8 cellular contexts compared by ENCODE assay signal in the genomic region with DNA sequence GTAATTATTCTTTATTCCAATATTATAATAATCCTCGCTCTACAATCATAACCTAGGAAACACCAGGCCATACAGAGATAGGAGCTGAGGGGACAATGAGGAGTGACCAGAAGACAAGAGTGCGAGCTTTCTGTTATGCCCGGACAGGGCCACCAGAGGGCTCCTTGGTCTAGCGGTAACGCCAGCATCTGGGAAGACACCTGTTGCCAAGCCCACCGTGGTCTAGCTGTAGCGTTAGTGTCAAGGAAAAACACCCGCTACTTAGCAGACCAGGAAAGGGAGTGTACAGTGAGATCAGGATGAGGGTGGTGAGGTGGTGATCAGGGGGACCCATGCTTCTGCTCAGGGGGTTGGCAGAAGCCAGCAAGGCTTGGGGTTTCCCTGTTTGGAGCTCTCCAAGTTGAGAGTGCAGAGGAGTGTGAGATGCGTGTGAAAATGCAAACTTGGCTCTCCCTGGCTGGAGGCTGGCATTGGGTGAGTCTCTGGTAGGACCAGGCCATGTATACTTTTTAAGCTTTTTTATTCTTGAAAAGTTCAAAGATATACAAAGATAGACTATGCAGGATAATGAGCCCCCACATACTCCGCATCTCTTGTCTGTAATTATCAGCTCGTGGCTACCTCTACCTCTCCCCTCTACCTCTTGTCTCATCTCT. TPM values are rescaled to one million over a fixed set of nuclear protein-coding genes. Genes with fewer than 3 reads are reported as not detected.
A peak's percentile ranks its signal among the peaks of the same experiment; 100 is the strongest.
DNase-seq lines count a peak whose midpoint lies in the region; ATAC-seq, FAIRE-seq and TF ChIP-seq lines count a peak whose summit lies in the region.
"Not testable (repeated sequence)": the region's sequence is repeated elsewhere in the genome, so short reads cannot be mapped to it uniquely, and the experiment has no call there.

No MANE protein-coding gene starts in this region.

- not testable (repeated sequence) for H3K79me2 ChIP-seq in HCT116 (ENCODE audit: insufficient read depth, low read length); H1 (ENCODE audit: control insufficient read depth in 1 of 2, insufficient read depth in 2 of 2, low read length in 2 of 2); neural progenitor cell (ENCODE audit: low read depth)

- H2BK15ac ChIP-seq in H1 (ENCODE audit: low read length), result not testable (repeated sequence)

- not testable (repeated sequence) for H3K9me3 Mint-ChIP-seq in neural progenitor cell; stimulated activated naive B cell treated with anti-CD40 and anti-IgM and Interleukin-4, amounts not matched to agents 10 μg/mL and 1 μg/mL and 100 μg/mL, for 72 hours

- not testable (repeated sequence) for BruUV-seq in A673 (replicated peaks; lab: Mats Ljungman, UMichigan); HCT116 (replicated peaks; lab: Mats Ljungman, UMichigan)

- H3K9me2 ChIP-seq in HCT116 (ENCODE audit: insufficient read depth), result not testable (repeated sequence)

- H2BK120ac ChIP-seq in H1 (replicated peaks; ENCODE audit: low read depth, low read length), result not testable (repeated sequence)

- intact Hi-C loops in A673 (cut with micrococcal nuclease; ENCODE audit: unreplicated experiment); HCT116 (cut with micrococcal nuclease): not testable (repeated sequence)

- H3F3A ChIP-seq in neural progenitor cell (ENCODE audit: low read depth), result not testable (repeated sequence)

- not testable (repeated sequence) for H3K27ac ChIP-seq in A673 (ENCODE audit: low read depth, low read length, poor library complexity, severe bottlenecking); HCT116 (ENCODE audit: low read depth, low read length); VCaP; H1 (ENCODE audit: low read depth, low read length); right atrium auricular region; neural progenitor cell

- not testable (repeated sequence) for H2BK12ac ChIP-seq in H1 (ENCODE audit: low read depth, low read length)

- WGBS in H1 (ENCODE audit: extremely low coverage in 1 of 2, insufficient coverage in 1 of 2, insufficient read length in 1 of 2, insufficient replicate concordance in 2 of 2, low coverage in 1 of 2, low lambda C conversion rate in 2 of 2, missing lambda C conversion rate in 1 of 2), 2 experiments, result 3% methylated on average over 8 of the region's 11 CpGs; no CpG with 5 or more reads in 1 of the 2 experiments

- not testable (repeated sequence) for H4K20me1 ChIP-seq in HCT116 (ENCODE audit: insufficient read depth); H1 (replicated peaks in 1 of 2; ENCODE audit: control insufficient read depth in 1 of 2, insufficient read depth in 2 of 2, low read length in 2 of 2); neural progenitor cell (ENCODE audit: low read depth)

- CTCF ChIA-PET in A673 (lab: Charles Lee); HCT116 (lab: Charles Lee): not testable (repeated sequence)
- CTCF ChIA-PET in H1 (lab: Charles Lee; ENCODE audit: partially characterized antibody), result interaction anchor here (0.7 kb wide), 1 partner anchor 9 kb away, joined by 3 read pairs; no protein-coding TSS in a partner anchor

- not testable (repeated sequence) for H3K23me2 ChIP-seq in H1 (ENCODE audit: low read depth, low read length)

- not testable (repeated sequence) for H4K5ac ChIP-seq in H1 (ENCODE audit: insufficient read length, low read depth, low read length)

- not testable (repeated sequence) for H3K4me3 ChIP-seq in A673 (ENCODE audit: low read depth, low read length, poor library complexity, severe bottlenecking); HCT116 (replicated peaks in 1 of 2; ENCODE audit: low read depth in 1 of 2, low read length in 2 of 2); H1 (ENCODE audit: extremely low read depth in 1 of 4, insufficient read depth in 2 of 4, low read depth in 3 of 4, low read length in 4 of 4); right atrium auricular region; neural progenitor cell

- H3K36me3 Mint-ChIP-seq in neural progenitor cell; stimulated activated naive B cell treated with anti-CD40 and anti-IgM and Interleukin-4, amounts not matched to agents 10 μg/mL and 1 μg/mL and 100 μg/mL, for 72 hours: not testable (repeated sequence)

- DNase-seq in A673 (ENCODE audit: low spot score); HCT116 (ENCODE audit: low read depth, low spot score); neural progenitor cell (ENCODE audit: low spot score): not testable (repeated sequence)
- DNase-seq in activated naive CD4-positive, alpha-beta T cell treated with Interleukin-2 at 50 U/mL for 16 hours, result peak; percentile 34
- DNase-seq in H1 (ENCODE audit: low read depth in 1 of 2, low spot score in 2 of 2) (peak in 1 of 2 experiments; percentile 78), right atrium auricular region (ENCODE audit: low spot score) (peak; percentile 62)
- peak; percentile 49 for DNase-seq in stimulated activated naive B cell treated with anti-CD40 and anti-IgM and Interleukin-4, amounts not matched to agents 10 μg/mL and 1 μg/mL and 100 μg/mL, for 72 hours

- H2AK5ac ChIP-seq in H1 (ENCODE audit: low read depth, low read length), result not testable (repeated sequence)

- H3K9ac ChIP-seq in HCT116 (ENCODE audit: low read length); H1 (replicated peaks in 1 of 4; ENCODE audit: extremely low read depth in 1 of 4, low read depth in 3 of 4, low read length in 3 of 4); neural progenitor cell: not testable (repeated sequence)

- ATAC-seq in HCT116; stimulated activated naive B cell treated with anti-CD40 and anti-IgM and Interleukin-4, amounts not matched to agents 10 μg/mL and 1 μg/mL and 100 μg/mL, for 72 hours (replicated peaks): not testable (repeated sequence)

- H2BK20ac ChIP-seq in H1 (ENCODE audit: low read length), result not testable (repeated sequence)

- not testable (repeated sequence) for H2AFZ ChIP-seq in HCT116 (ENCODE audit: low read depth, low read length, poor library complexity, severe bottlenecking); H1 (ENCODE audit: low read length); neural progenitor cell (replicated peaks)

- H3K9me3 ChIP-seq in A673 (ENCODE audit: low read depth, low read length, poor library complexity, severe bottlenecking); HCT116 (ENCODE audit: control insufficient read depth in 1 of 2, insufficient read depth in 1 of 2, low read depth in 1 of 2, low read length in 2 of 2); H1 (ENCODE audit: insufficient read depth in 2 of 2, low read depth in 1 of 2, low read length in 1 of 2); right atrium auricular region; neural progenitor cell (ENCODE audit: low read depth): not testable (repeated sequence)

- H3K4me1 Mint-ChIP-seq in neural progenitor cell; stimulated activated naive B cell treated with anti-CD40 and anti-IgM and Interleukin-4, amounts not matched to agents 10 μg/mL and 1 μg/mL and 100 μg/mL, for 72 hours: not testable (repeated sequence)

- not testable (repeated sequence) for H4K91ac ChIP-seq in H1 (replicated peaks; ENCODE audit: insufficient read length, low read length)

- H4K8ac ChIP-seq in H1 (ENCODE audit: extremely low read depth, insufficient read depth, low read length), result not testable (repeated sequence)

- TF ChIP-seq CTCF in A673 (conservative IDR thresholded peaks at IDR 0.05; ENCODE audit: low read depth, low read length) (peak; percentile 35), HCT116 (IDR thresholded peaks at IDR 0.05 in 2 of 3, conservative IDR thresholded peaks at IDR 0.05 in 1 of 3; ENCODE audit: borderline replicate concordance in 1 of 3, insufficient read depth in 1 of 3, low read depth in 2 of 3, low read length in 2 of 3) (peak; percentile 24 to 30 (median 25); a peak in 4 of 6 replicates), VCaP (conservative IDR thresholded peaks at IDR 0.05) (peak; percentile 81), H1 (IDR thresholded peaks at IDR 0.05; ENCODE audit: control extremely low read depth in 1 of 3, insufficient read depth in 1 of 3, low read depth in 1 of 3, low read length in 3 of 3) (peak in 2 of 3 experiments; percentile 18 to 22; a peak in 3 of 4 replicates), right atrium auricular region (IDR thresholded peaks at IDR 0.05) (peak in 1 of 2 donors; percentile 58), neural progenitor cell (IDR thresholded peaks at IDR 0.05) (peak; percentile 36)

- not testable (repeated sequence) for H3K23ac ChIP-seq in H1 (ENCODE audit: insufficient read length)

- not testable (repeated sequence) for H3K4me1 ChIP-seq in A673 (ENCODE audit: insufficient read depth, low read length, poor library complexity, severe bottlenecking); HCT116 (ENCODE audit: control insufficient read depth in 1 of 2, insufficient read depth in 2 of 2, low read length in 2 of 2); H1 (replicated peaks in 1 of 4; ENCODE audit: control insufficient read depth in 3 of 4, insufficient read depth in 4 of 4, low read length in 3 of 4); right atrium auricular region; neural progenitor cell

- H3K18ac ChIP-seq in H1 (ENCODE audit: extremely low read depth, low read length), result not testable (repeated sequence)

- H3K27me3 Mint-ChIP-seq in neural progenitor cell (ENCODE audit: insufficient read depth, low read depth); stimulated activated naive B cell treated with anti-CD40 and anti-IgM and Interleukin-4, amounts not matched to agents 10 μg/mL and 1 μg/mL and 100 μg/mL, for 72 hours: not testable (repeated sequence)

- H3K4ac ChIP-seq in H1 (replicated peaks; ENCODE audit: insufficient read length, low read depth, low read length), result not testable (repeated sequence)

- RAD21 ChIA-PET in HCT116 (lab: Charles Lee; ENCODE audit: low non-redundant PET in 1 of 2, low total read pairs in 2 of 2, uncharacterized antibody in 2 of 2, unreplicated experiment in 2 of 2), result not testable (repeated sequence)

- peak overlapping the region; percentile 64 for H3K4me3 Mint-ChIP-seq in neural progenitor cell
- peak overlapping the region; percentile 69 to 79 for H3K4me3 Mint-ChIP-seq in stimulated activated naive B cell treated with anti-CD40 and anti-IgM and Interleukin-4, amounts not matched to agents 10 μg/mL and 1 μg/mL and 100 μg/mL, for 72 hours

- H3K79me1 ChIP-seq in H1 (ENCODE audit: low read depth, low read length), result not testable (repeated sequence)

- TF ChIP-seq RAD21 in HCT116 (IDR thresholded peaks at IDR 0.05; ENCODE audit: low read depth) (peak; percentile 41; the same call in 1 of the 2 replicates), H1 (IDR thresholded peaks at IDR 0.05 in 1 of 2, conservative IDR thresholded peaks at IDR 0.05 in 1 of 2; ENCODE audit: low read depth in 2 of 2, low read length in 2 of 2) (peak; percentile 14 to 36; a peak in 2 of 4 replicates)

- H3K27ac Mint-ChIP-seq in neural progenitor cell; stimulated activated naive B cell treated with anti-CD40 and anti-IgM and Interleukin-4, amounts not matched to agents 10 μg/mL and 1 μg/mL and 100 μg/mL, for 72 hours: not testable (repeated sequence)

- not testable (repeated sequence) for H3K27me3 ChIP-seq in A673 (replicated peaks; ENCODE audit: insufficient read depth, low read depth, low read length, poor library complexity); HCT116 (ENCODE audit: insufficient read depth, low read length); H1 (replicated peaks in 1 of 4; ENCODE audit: control insufficient read depth in 3 of 4, extremely low read depth in 1 of 4, insufficient read depth in 3 of 4, low read length in 3 of 4); right atrium auricular region; neural progenitor cell

- not testable (repeated sequence) for H3K14ac ChIP-seq in H1 (ENCODE audit: insufficient read length)

- H3K36me3 ChIP-seq in A673 (ENCODE audit: insufficient read depth, low read length, poor library complexity, severe bottlenecking); HCT116 (ENCODE audit: control insufficient read depth in 1 of 2, insufficient read depth in 2 of 2, low read length in 2 of 2); H1 (ENCODE audit: control insufficient read depth in 2 of 4, insufficient read depth in 4 of 4, low read length in 3 of 4); right atrium auricular region; neural progenitor cell: not testable (repeated sequence)

- TF ChIP-seq EP300 in H1 (IDR thresholded peaks at IDR 0.05; ENCODE audit: borderline replicate concordance in 1 of 2, low read depth in 2 of 2, low read length in 2 of 2), result not testable (repeated sequence)

- H3K4me2 ChIP-seq in HCT116 (ENCODE audit: low read length); H1 (ENCODE audit: insufficient read depth in 1 of 2, low read depth in 2 of 2, low read length in 2 of 2); neural progenitor cell: not testable (repeated sequence)

- not testable (repeated sequence) for TF ChIP-seq POLR2A in HCT116 (IDR thresholded peaks at IDR 0.05; ENCODE audit: borderline replicate concordance, extremely low read depth, insufficient read depth, insufficient read length); H1 (IDR thresholded peaks at IDR 0.05; ENCODE audit: control extremely low read depth in 1 of 2, low read depth in 2 of 2, low read length in 2 of 2)

- H3K56ac ChIP-seq in H1 (replicated peaks; ENCODE audit: insufficient read length, low read depth, low read length), result not testable (repeated sequence)

- POLR2A ChIA-PET in A673 (lab: Charles Lee; ENCODE audit: low non-redundant PET); HCT116 (lab: Charles Lee); H1 (lab: Charles Lee; ENCODE audit: partially characterized antibody): not testable (repeated sequence)

- not testable (repeated sequence) for H2BK5ac ChIP-seq in H1 (ENCODE audit: low read depth, low read length)

- not testable (repeated sequence) for FAIRE-seq in H1 (lab: Jason Lieb, UNC)

RNA-seq across cellular contexts. Expression of a gene that starts 1.4 kb away (rescaled TPM):
- total RNA-seq in A673 (2021), result 52.2 and 60.9 TPM in 2 replicates
- 54.9 TPM for total RNA-seq in HCT116 (2021; ENCODE audit: unreplicated experiment)
- polyA plus RNA-seq in HCT116 (2012), result 89.9 and 111 TPM in 2 replicates
- 54.1 TPM in 2 replicates for total RNA-seq in H1 (2021; fragmentation: NEBNext Ultra II Directional; extraction: Animal tissue kit (Norgen Biotek cat#: 25700))
- 109 and 113 TPM in 2 replicates for polyA plus RNA-seq in H1 (2011; rRNA removed)
- polyA plus RNA-seq in H1 (2011; cell fraction: cytosol; rRNA removed), result 122 TPM
- polyA plus RNA-seq in H1 (2011; cell fraction: nucleus; rRNA removed), result 86.3 TPM
- polyA plus RNA-seq in H1 (2012, experiment 1 of 2), result 67.0 to 98.0 TPM (median 84.3 TPM) in 4 replicates
- 76.1 TPM for polyA plus RNA-seq in H1 (2012, experiment 2 of 2)
- 137 TPM for polyA plus RNA-seq in H1 (2013, experiment 1 of 2)
- polyA plus RNA-seq in H1 (2013, experiment 2 of 2), result 144 TPM
- 25.6 and 27.0 TPM in 2 replicates for polyA minus RNA-seq in H1 (2011; rRNA and poly(A)+ RNA removed)
- 18.2 TPM for polyA minus RNA-seq in H1 (2011; cell fraction: cytosol; rRNA and poly(A)+ RNA removed)
- polyA minus RNA-seq in H1 (2011; cell fraction: nucleus; rRNA and poly(A)+ RNA removed), result 109 TPM
- 10 to 100 TPM; 19.2 to 34.8 TPM for total RNA-seq in right atrium auricular region
- 11.4 and 26.2 TPM in 2 replicates for total RNA-seq in neural progenitor cell (ENCODE audit: low replicate concordance)

RNA-seq across cellular contexts. Expression of a gene that starts 15.3 kb away (rescaled TPM):
- 43.8 and 48.5 TPM in 2 replicates for total RNA-seq in A673 (2021)
- total RNA-seq in HCT116 (2021; ENCODE audit: unreplicated experiment), result 39.5 TPM
- polyA plus RNA-seq in HCT116 (2012), result 27.4 and 29.2 TPM in 2 replicates
- 26.8 and 28.5 TPM in 2 replicates for total RNA-seq in H1 (2021; fragmentation: NEBNext Ultra II Directional; extraction: Animal tissue kit (Norgen Biotek cat#: 25700))
- polyA plus RNA-seq in H1 (2011; rRNA removed), result 23.4 and 33.7 TPM in 2 replicates
- polyA plus RNA-seq in H1 (2011; cell fraction: cytosol; rRNA removed), result 32.4 TPM
- polyA plus RNA-seq in H1 (2011; cell fraction: nucleus; rRNA removed), result 53.1 TPM
- 12.8 to 28.5 TPM (median 23.6 TPM) in 4 replicates for polyA plus RNA-seq in H1 (2012, experiment 1 of 2)
- 24.2 TPM for polyA plus RNA-seq in H1 (2012, experiment 2 of 2)
- polyA plus RNA-seq in H1 (2013, experiment 1 of 2), result 11.8 TPM
- polyA plus RNA-seq in H1 (2013, experiment 2 of 2), result 10.4 TPM
- 13.8 and 20.8 TPM in 2 replicates for polyA minus RNA-seq in H1 (2011; rRNA and poly(A)+ RNA removed)
- 17.4 TPM for polyA minus RNA-seq in H1 (2011; cell fraction: cytosol; rRNA and poly(A)+ RNA removed)
- polyA minus RNA-seq in H1 (2011; cell fraction: nucleus; rRNA and poly(A)+ RNA removed), result 20.7 TPM
- total RNA-seq in right atrium auricular region, result 10 to 100 TPM in 1 of 2 donors, 1 to 10 TPM in 1; 9.8 to 13.7 TPM
- 16.9 and 31.8 TPM in 2 replicates for total RNA-seq in neural progenitor cell (ENCODE audit: low replicate concordance)

RNA-seq across cellular contexts. Expression of a gene that starts 15.4 kb away (rescaled TPM):
- total RNA-seq in A673 (2021), result 17.0 and 17.7 TPM in 2 replicates
- 14.9 TPM for total RNA-seq in HCT116 (2021; ENCODE audit: unreplicated experiment)
- polyA plus RNA-seq in HCT116 (2012), result 8.1 and 10.8 TPM in 2 replicates
- total RNA-seq in H1 (2021; fragmentation: NEBNext Ultra II Directional; extraction: Animal tissue kit (Norgen Biotek cat#: 25700)), result 16.6 and 17.7 TPM in 2 replicates
- 10.2 and 14.2 TPM in 2 replicates for polyA plus RNA-seq in H1 (2011; rRNA removed)
- 14.9 TPM for polyA plus RNA-seq in H1 (2011; cell fraction: cytosol; rRNA removed)
- polyA plus RNA-seq in H1 (2011; cell fraction: nucleus; rRNA removed), result 7.7 TPM
- polyA plus RNA-seq in H1 (2012, experiment 1 of 2), result 10.7 to 14.9 TPM (median 12.4 TPM) in 4 replicates
- 13.3 TPM for polyA plus RNA-seq in H1 (2012, experiment 2 of 2)
- polyA plus RNA-seq in H1 (2013, experiment 1 of 2), result 12.5 TPM
- polyA plus RNA-seq in H1 (2013, experiment 2 of 2), result 12.3 TPM
- 1.9 and 3.4 TPM in 2 replicates for polyA minus RNA-seq in H1 (2011; rRNA and poly(A)+ RNA removed)
- 6.5 TPM for polyA minus RNA-seq in H1 (2011; cell fraction: cytosol; rRNA and poly(A)+ RNA removed)
- 7.7 TPM for polyA minus RNA-seq in H1 (2011; cell fraction: nucleus; rRNA and poly(A)+ RNA removed)
- 10 to 100 TPM; 10.8 to 16.8 TPM for total RNA-seq in right atrium auricular region
- total RNA-seq in neural progenitor cell (ENCODE audit: low replicate concordance), result 6.5 and 50.7 TPM in 2 replicates

RNA-seq across cellular contexts. Expression of a gene that starts 37.5 kb away (rescaled TPM):
- 1.8 and 4.6 TPM in 2 replicates for total RNA-seq in A673 (2021)
- total RNA-seq in HCT116 (2021; ENCODE audit: unreplicated experiment), result 6.0 TPM
- 5.8 and 6.2 TPM in 2 replicates for polyA plus RNA-seq in HCT116 (2012)
- total RNA-seq in H1 (2021; fragmentation: NEBNext Ultra II Directional; extraction: Animal tissue kit (Norgen Biotek cat#: 25700)), result 2.6 and 3.4 TPM in 2 replicates
- polyA plus RNA-seq in H1 (2011; rRNA removed), result 6.7 and 8.3 TPM in 2 replicates
- polyA plus RNA-seq in H1 (2011; cell fraction: cytosol; rRNA removed), result 8.2 TPM
- 22.4 TPM for polyA plus RNA-seq in H1 (2011; cell fraction: nucleus; rRNA removed)
- 6.6 to 12.7 TPM (median 9.5 TPM) in 4 replicates for polyA plus RNA-seq in H1 (2012, experiment 1 of 2)
- polyA plus RNA-seq in H1 (2012, experiment 2 of 2), result 5.3 TPM
- polyA plus RNA-seq in H1 (2013, experiment 1 of 2), result 2.8 TPM
- 3.4 TPM for polyA plus RNA-seq in H1 (2013, experiment 2 of 2)
- polyA minus RNA-seq in H1 (2011; rRNA and poly(A)+ RNA removed), result 3.6 and 10.9 TPM in 2 replicates
- polyA minus RNA-seq in H1 (2011; cell fraction: cytosol; rRNA and poly(A)+ RNA removed), result 1.2 TPM
- 9.0 TPM for polyA minus RNA-seq in H1 (2011; cell fraction: nucleus; rRNA and poly(A)+ RNA removed)
- 1 to 10 TPM; 4.3 to 7.5 TPM for total RNA-seq in right atrium auricular region
- 0.99 and 3.9 TPM in 2 replicates for total RNA-seq in neural progenitor cell (ENCODE audit: low replicate concordance)

RNA-seq across cellular contexts. Expression of a gene that starts 46.7 kb away (rescaled TPM):
- total RNA-seq in A673 (2021) (35.2 and 37.0 TPM in 2 replicates), HCT116 (2021; ENCODE audit: unreplicated experiment) (13.2 TPM), right atrium auricular region (10 to 100 TPM in 1 of 2 donors, 1 to 10 TPM in 1; 5.9 to 13.3 TPM), neural progenitor cell (ENCODE audit: low replicate concordance) (15.7 and 21.9 TPM in 2 replicates)
- polyA plus RNA-seq in HCT116 (2012), result 10.3 and 14.2 TPM in 2 replicates
- total RNA-seq in H1 (2021; fragmentation: NEBNext Ultra II Directional; extraction: Animal tissue kit (Norgen Biotek cat#: 25700)), result 20.7 and 22.9 TPM in 2 replicates
- polyA plus RNA-seq in H1 (2011; rRNA removed), result 35.2 and 49.8 TPM in 2 replicates
- polyA plus RNA-seq in H1 (2011; cell fraction: cytosol; rRNA removed), result 30.9 TPM
- polyA plus RNA-seq in H1 (2011; cell fraction: nucleus; rRNA removed), result 22.4 TPM
- polyA plus RNA-seq in H1 (2012, experiment 1 of 2), result 14.2 to 25.3 TPM (median 22.8 TPM) in 4 replicates
- polyA plus RNA-seq in H1 (2012, experiment 2 of 2), result 15.5 TPM
- polyA plus RNA-seq in H1 (2013, experiment 1 of 2), result 17.4 TPM
- 16.4 TPM for polyA plus RNA-seq in H1 (2013, experiment 2 of 2)
- 18.7 and 27.7 TPM in 2 replicates for polyA minus RNA-seq in H1 (2011; rRNA and poly(A)+ RNA removed)
- 24.6 TPM for polyA minus RNA-seq in H1 (2011; cell fraction: cytosol; rRNA and poly(A)+ RNA removed)
- 17.7 TPM for polyA minus RNA-seq in H1 (2011; cell fraction: nucleus; rRNA and poly(A)+ RNA removed)
